23 cellular contexts compared by ENCODE assay signal in the genomic region with DNA sequence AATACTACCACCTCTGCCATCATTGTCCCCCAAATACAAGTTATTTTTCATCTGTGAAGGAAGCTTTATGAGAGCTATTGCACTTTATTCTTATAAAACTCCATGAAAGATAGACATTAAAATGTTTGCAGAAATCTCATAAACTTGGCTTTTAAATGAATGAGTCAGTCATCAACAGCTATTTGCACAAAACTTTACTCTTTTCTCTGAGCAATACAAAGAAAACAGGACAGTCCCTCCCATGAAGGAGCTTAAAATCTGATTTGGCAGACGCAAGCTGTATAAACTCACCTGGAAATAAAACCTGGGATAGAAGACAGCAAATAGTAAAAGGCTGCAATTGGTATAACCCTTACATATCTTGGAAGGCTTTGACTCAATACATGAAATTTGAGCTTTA. TPM values are rescaled to one million over a fixed set of nuclear protein-coding genes. Genes with fewer than 3 reads are reported as not detected.
DNase-seq lines count a peak whose midpoint lies in the region; ATAC-seq and TF ChIP-seq lines count a peak whose summit lies in the region.
"Had no signal": no experiment of that assay in that cellular context is flagged by ENCODE, and none has a peak within 500 bp of the region (broad histone marks: within the 10 kb centered on the region; RNA-seq: fewer than 3 reads in every experiment).

No MANE protein-coding gene starts in this region.

- TF ChIP-seq CTCF in C4-2B (conservative IDR thresholded peaks at IDR 0.05): no peak
- no peak for TF ChIP-seq CTCF in epithelial cell of esophagus (IDR thresholded peaks at IDR 0.05; ENCODE audit: insufficient read depth, low read depth, low read length, missing control alignments)
- TF ChIP-seq CTCF in neural progenitor cell (IDR thresholded peaks at IDR 0.05): no peak
- no peak for TF ChIP-seq CTCF in MCF 10A (IDR thresholded peaks at IDR 0.05; ENCODE audit: unreplicated experiment)

- H3K79me2 ChIP-seq in neural progenitor cell (ENCODE audit: low read depth): no peaks in the 10 kb centered on the region

- H3K4me1 ChIP-seq in neural progenitor cell: no peaks in the 10 kb centered on the region
- H3K4me1 ChIP-seq in naive thymus-derived CD4-positive, alpha-beta T cell (ENCODE audit: control insufficient read depth in 2 of 2, insufficient read depth in 2 of 2, low read length in 2 of 2): no peaks in the 10 kb centered on the region
- H3K4me1 ChIP-seq: BE2C had no signal

- H3K4me1 Mint-ChIP-seq in neural progenitor cell: peaks cover 7% of the 10 kb centered on the region
- peaks cover 0 to 7% (median 2%) of the 10 kb centered on the region in 7 donors for H3K4me1 Mint-ChIP-seq in naive thymus-derived CD4-positive, alpha-beta T cell
- no peaks in the 10 kb centered on the region for H3K4me1 Mint-ChIP-seq in MCF 10A (ENCODE audit: insufficient read depth, unreplicated experiment)

- H4K20me1 ChIP-seq in neural progenitor cell (ENCODE audit: low read depth): no peaks in the 10 kb centered on the region

- POLR2A ChIA-PET in naive thymus-derived CD4-positive, alpha-beta T cell (lab: Charles Lee): interaction anchor here (0.6 kb wide), 1 partner anchor 502 kb away, joined by 3 read pairs; no protein-coding TSS in a partner anchor
- POLR2A ChIA-PET in MCF 10A (lab: Yijun Ruan, JAX): interaction anchor here (0.6 to 1.4 kb wide), 2 partner anchors 16 to 311 kb away, joined by 3 to 9 read pairs; partner anchors contain the start of gene RCBTB1

- H3K27me3 Mint-ChIP-seq in neural progenitor cell (ENCODE audit: insufficient read depth, low read depth): no peaks in the 10 kb centered on the region
- H3K27me3 Mint-ChIP-seq in naive thymus-derived CD4-positive, alpha-beta T cell: peaks cover 0 to 4% (median 0%) of the 10 kb centered on the region in 5 donors
- H3K27me3 Mint-ChIP-seq in MCF 10A (ENCODE audit: insufficient read depth, unreplicated experiment): no peaks in the 10 kb centered on the region
- H3K27me3 Mint-ChIP-seq: CD4-positive, alpha-beta T cell had no signal

- H3K36me3 ChIP-seq in neural progenitor cell: no peaks in the 10 kb centered on the region
- H3K36me3 ChIP-seq in naive thymus-derived CD4-positive, alpha-beta T cell (ENCODE audit: control insufficient read depth in 2 of 3, insufficient read depth in 3 of 3, low read length in 3 of 3): no peaks in the 10 kb centered on the region
- H3K36me3 ChIP-seq: BE2C, HAP-1 had no signal

- H3K27ac ChIP-seq in C4-2B: peak overlapping the region; percentile 50; the same call in 1 of the 2 replicates
- no peak overlapping the region for H3K27ac ChIP-seq in neural progenitor cell
- no peak overlapping the region for H3K27ac ChIP-seq in naive thymus-derived CD4-positive, alpha-beta T cell (ENCODE audit: low read depth, low read length)

- DNase-seq in LoVo (ENCODE audit: low spot score) (peak; percentile 20), epithelial cell of esophagus (ENCODE audit: low read depth) (peak; percentile 13), neural progenitor cell (ENCODE audit: low spot score) (no peak), C1 segment of cervical spinal cord (lab: John Stamatoyannopoulos, UW) (no peak), GM03348 (ENCODE audit: low spot score) (no peak), MCF 10A (ENCODE audit: unreplicated experiment) (no peak)
- no peak for DNase-seq in naive thymus-derived CD4-positive, alpha-beta T cell
- DNase-seq: BE2C; CD4-positive, alpha-beta T cell; COR-L47; DND-41; Kasumi-1; NCI-H1092 treated with DMSO at 0.1 percent for 48 hours; NCI-H1436 treated with DMSO at 0.1 percent for 48 hours; NCI-H1930; NCI-H524 treated with DMSO at 0.1 percent for 48 hours; NCI-H82; SIG-M5; SK-N-SH had no signal

- H3K27me3 ChIP-seq in neural progenitor cell: no peaks in the 10 kb centered on the region
- H3K27me3 ChIP-seq in naive thymus-derived CD4-positive, alpha-beta T cell (ENCODE audit: control insufficient read depth in 2 of 2, insufficient read depth in 2 of 2, low read length in 2 of 2): no peaks in the 10 kb centered on the region
- H3K27me3 ChIP-seq: BE2C had no signal

- H3K36me3 Mint-ChIP-seq in neural progenitor cell: no peaks in the 10 kb centered on the region
- peaks cover 0 to 3% (median 0%) of the 10 kb centered on the region in 5 donors for H3K36me3 Mint-ChIP-seq in naive thymus-derived CD4-positive, alpha-beta T cell
- no peaks in the 10 kb centered on the region for H3K36me3 Mint-ChIP-seq in MCF 10A (ENCODE audit: insufficient read depth, unreplicated experiment)

- intact Hi-C loops in naive thymus-derived CD4-positive, alpha-beta T cell (cut with micrococcal nuclease): no loop called here
- intact Hi-C loops in MCF 10A (cut with micrococcal nuclease): no loop called here

- H3K4me3 Mint-ChIP-seq in neural progenitor cell (no peak overlapping the region), MCF 10A (ENCODE audit: unreplicated experiment) (no peak overlapping the region)
- H3K4me3 Mint-ChIP-seq in naive thymus-derived CD4-positive, alpha-beta T cell: no peak overlapping the region
- H3K4me3 Mint-ChIP-seq: CD4-positive, alpha-beta T cell had no signal

- H3K4me2 ChIP-seq in neural progenitor cell: no peak overlapping the region
- H3K4me2 ChIP-seq: SK-N-SH had no signal

- H3K9me3 Mint-ChIP-seq in neural progenitor cell: no peaks in the 10 kb centered on the region
- H3K9me3 Mint-ChIP-seq in naive thymus-derived CD4-positive, alpha-beta T cell: no peaks in the 10 kb centered on the region
- H3K9me3 Mint-ChIP-seq in MCF 10A (ENCODE audit: unreplicated experiment): no peaks in the 10 kb centered on the region
- H3K9me3 Mint-ChIP-seq: CD4-positive, alpha-beta T cell had no signal

- CTCF ChIA-PET in naive thymus-derived CD4-positive, alpha-beta T cell (lab: Charles Lee): interaction anchor here (0.6 to 1.0 kb wide), 2 partner anchors 302 kb away, joined by 3 read pairs; no protein-coding TSS in a partner anchor
- CTCF ChIA-PET in MCF 10A (lab: Yijun Ruan, JAX): interaction anchor here (0.7 kb wide), 1 partner anchor 1525 kb away, joined by 4 read pairs; no protein-coding TSS in a partner anchor

- ATAC-seq in naive thymus-derived CD4-positive, alpha-beta T cell: no peak
- ATAC-seq: Panc1 had no signal

- BruUV-seq in MCF 10A (replicated peaks; lab: Mats Ljungman, UMichigan): no TSS peak

- H3K4me3 ChIP-seq in epithelial cell of esophagus (ENCODE audit: low read length) (no peak overlapping the region), neural progenitor cell (no peak overlapping the region)
- no peak overlapping the region for H3K4me3 ChIP-seq in naive thymus-derived CD4-positive, alpha-beta T cell (ENCODE audit: low read length)
- H3K4me3 ChIP-seq: HAP-1 had no signal

- no peaks in the 10 kb centered on the region for H3F3A ChIP-seq in neural progenitor cell (ENCODE audit: low read depth)

- no peak overlapping the region for H3K27ac Mint-ChIP-seq in neural progenitor cell
- no peak overlapping the region for H3K27ac Mint-ChIP-seq in naive thymus-derived CD4-positive, alpha-beta T cell
- H3K27ac Mint-ChIP-seq in MCF 10A (ENCODE audit: low read depth, unreplicated experiment): no peak overlapping the region
- H3K27ac Mint-ChIP-seq: CD4-positive, alpha-beta T cell had no signal

- H3K9me3 ChIP-seq in neural progenitor cell (ENCODE audit: low read depth): no peaks in the 10 kb centered on the region
- H3K9me3 ChIP-seq in naive thymus-derived CD4-positive, alpha-beta T cell (ENCODE audit: control insufficient read depth in 2 of 3, low read length in 3 of 3): no peaks in the 10 kb centered on the region
- H3K9me3 ChIP-seq: BE2C, HAP-1, SK-N-SH had no signal

- H3K9ac ChIP-seq in neural progenitor cell: no peak overlapping the region
- H3K9ac ChIP-seq: SK-N-SH had no signal

- peak overlapping the region; percentile 3 for H2AFZ ChIP-seq in neural progenitor cell (replicated peaks)

RNA-seq across cellular contexts. Expression of gene RCBTB1, which starts 16.6 kb away (rescaled TPM):
- 34.4 and 54.2 TPM in 2 replicates for total RNA-seq in neural progenitor cell (ENCODE audit: low replicate concordance)
- 10 to 100 TPM; 16.3 to 22.2 (median 20.4) TPM for total RNA-seq in naive thymus-derived CD4-positive, alpha-beta T cell
- 10 to 100 TPM in 1 of 2 donors, 1 to 10 TPM in 1; 8.1 to 12.9 TPM for polyA plus RNA-seq in naive thymus-derived CD4-positive, alpha-beta T cell
- 16.8 and 17.9 TPM in 2 replicates for total RNA-seq in MCF 10A (2022)

RNA-seq across cellular contexts. Expression of gene ARL11, which starts 26.3 kb away (rescaled TPM):
- total RNA-seq in neural progenitor cell (ENCODE audit: low replicate concordance) (0.06 and 0.12 TPM in 2 replicates), MCF 10A (2022) (not detected in 2 replicates)
- total RNA-seq in naive thymus-derived CD4-positive, alpha-beta T cell: 1 to 10 TPM in 2 of 5 experiments, under 1 TPM in 3; 0.48 to 3.4 (median 0.95) TPM
- under 1 TPM; 0.30 to 0.38 TPM for polyA plus RNA-seq in naive thymus-derived CD4-positive, alpha-beta T cell
- total RNA-seq: A172 had no signal
- polyA plus RNA-seq: SK-N-SH had no signal

Comparison
In these comparisons a context has a peak if more than half of its experiments do, and no peak if none do; other contexts are left out.
1. DNase-seq: peak in LoVo (single experiment) and epithelial cell of esophagus (single experiment); none in neural progenitor cell (single experiment), C1 segment of cervical spinal cord (0 of 14), naive thymus-derived CD4-positive, alpha-beta T cell (0 of 9), GM03348 (single experiment) and MCF 10A (single experiment).